ENCODE assay signal across 1 cellular context in the genomic region with DNA sequence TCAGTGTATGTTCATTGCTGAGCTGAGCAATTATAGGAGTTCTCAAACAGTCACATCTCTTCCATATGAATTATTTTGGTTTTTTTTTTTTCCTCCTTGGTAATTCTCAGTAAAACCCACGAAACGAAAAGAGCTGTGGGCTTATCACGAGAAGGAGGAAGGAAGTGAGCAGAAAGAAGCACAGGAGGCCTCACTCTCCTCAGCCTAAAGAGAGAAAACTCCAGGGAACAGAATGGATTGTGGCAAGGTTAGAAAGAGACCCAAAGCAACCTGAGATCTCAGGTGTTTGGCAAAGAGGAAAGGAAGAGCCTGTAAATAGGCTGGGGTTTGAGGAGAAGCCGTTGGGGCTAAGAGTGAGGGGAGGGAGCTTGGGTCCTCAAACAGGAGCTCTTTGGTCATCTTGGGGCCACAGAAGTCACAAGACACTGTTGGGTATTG.
TF ChIP-seq lines count a peak whose summit lies in the region.

No MANE protein-coding gene starts in this region.

TF ChIP-seq in K562, 482 proteins besides CTCF, POLR2A, EP300 and RAD21 (continued from another document and continues in another):
- TF ChIP-seq, protein P1, sequence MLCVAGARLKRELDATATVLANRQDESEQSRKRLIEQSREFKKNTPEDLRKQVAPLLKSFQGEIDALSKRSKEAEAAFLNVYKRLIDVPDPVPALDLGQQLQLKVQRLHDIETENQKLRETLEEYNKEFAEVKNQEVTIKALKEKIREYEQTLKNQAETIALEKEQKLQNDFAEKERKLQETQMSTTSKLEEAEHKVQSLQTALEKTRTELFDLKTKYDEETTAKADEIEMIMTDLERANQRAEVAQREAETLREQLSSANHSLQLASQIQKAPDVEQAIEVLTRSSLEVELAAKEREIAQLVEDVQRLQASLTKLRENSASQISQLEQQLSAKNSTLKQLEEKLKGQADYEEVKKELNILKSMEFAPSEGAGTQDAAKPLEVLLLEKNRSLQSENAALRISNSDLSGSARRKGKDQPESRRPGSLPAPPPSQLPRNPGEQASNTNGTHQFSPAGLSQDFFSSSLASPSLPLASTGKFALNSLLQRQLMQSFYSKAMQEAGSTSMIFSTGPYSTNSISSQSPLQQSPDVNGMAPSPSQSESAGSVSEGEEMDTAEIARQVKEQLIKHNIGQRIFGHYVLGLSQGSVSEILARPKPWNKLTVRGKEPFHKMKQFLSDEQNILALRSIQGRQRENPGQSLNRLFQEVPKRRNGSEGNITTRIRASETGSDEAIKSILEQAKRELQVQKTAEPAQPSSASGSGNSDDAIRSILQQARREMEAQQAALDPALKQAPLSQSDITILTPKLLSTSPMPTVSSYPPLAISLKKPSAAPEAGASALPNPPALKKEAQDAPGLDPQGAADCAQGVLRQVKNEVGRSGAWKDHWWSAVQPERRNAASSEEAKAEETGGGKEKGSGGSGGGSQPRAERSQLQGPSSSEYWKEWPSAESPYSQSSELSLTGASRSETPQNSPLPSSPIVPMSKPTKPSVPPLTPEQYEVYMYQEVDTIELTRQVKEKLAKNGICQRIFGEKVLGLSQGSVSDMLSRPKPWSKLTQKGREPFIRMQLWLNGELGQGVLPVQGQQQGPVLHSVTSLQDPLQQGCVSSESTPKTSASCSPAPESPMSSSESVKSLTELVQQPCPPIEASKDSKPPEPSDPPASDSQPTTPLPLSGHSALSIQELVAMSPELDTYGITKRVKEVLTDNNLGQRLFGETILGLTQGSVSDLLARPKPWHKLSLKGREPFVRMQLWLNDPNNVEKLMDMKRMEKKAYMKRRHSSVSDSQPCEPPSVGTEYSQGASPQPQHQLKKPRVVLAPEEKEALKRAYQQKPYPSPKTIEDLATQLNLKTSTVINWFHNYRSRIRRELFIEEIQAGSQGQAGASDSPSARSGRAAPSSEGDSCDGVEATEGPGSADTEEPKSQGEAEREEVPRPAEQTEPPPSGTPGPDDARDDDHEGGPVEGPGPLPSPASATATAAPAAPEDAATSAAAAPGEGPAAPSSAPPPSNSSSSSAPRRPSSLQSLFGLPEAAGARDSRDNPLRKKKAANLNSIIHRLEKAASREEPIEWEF (CRISPR knock-in tag; IDR thresholded peaks at IDR 0.05): no peak
- TF ChIP-seq, protein P2, sequence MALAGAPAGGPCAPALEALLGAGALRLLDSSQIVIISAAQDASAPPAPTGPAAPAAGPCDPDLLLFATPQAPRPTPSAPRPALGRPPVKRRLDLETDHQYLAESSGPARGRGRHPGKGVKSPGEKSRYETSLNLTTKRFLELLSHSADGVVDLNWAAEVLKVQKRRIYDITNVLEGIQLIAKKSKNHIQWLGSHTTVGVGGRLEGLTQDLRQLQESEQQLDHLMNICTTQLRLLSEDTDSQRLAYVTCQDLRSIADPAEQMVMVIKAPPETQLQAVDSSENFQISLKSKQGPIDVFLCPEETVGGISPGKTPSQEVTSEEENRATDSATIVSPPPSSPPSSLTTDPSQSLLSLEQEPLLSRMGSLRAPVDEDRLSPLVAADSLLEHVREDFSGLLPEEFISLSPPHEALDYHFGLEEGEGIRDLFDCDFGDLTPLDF (CRISPR knock-in tag; IDR thresholded peaks at IDR 0.05): no peak
- TF ChIP-seq, protein P3, sequence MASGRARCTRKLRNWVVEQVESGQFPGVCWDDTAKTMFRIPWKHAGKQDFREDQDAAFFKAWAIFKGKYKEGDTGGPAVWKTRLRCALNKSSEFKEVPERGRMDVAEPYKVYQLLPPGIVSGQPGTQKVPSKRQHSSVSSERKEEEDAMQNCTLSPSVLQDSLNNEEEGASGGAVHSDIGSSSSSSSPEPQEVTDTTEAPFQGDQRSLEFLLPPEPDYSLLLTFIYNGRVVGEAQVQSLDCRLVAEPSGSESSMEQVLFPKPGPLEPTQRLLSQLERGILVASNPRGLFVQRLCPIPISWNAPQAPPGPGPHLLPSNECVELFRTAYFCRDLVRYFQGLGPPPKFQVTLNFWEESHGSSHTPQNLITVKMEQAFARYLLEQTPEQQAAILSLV (tag; IDR thresholded peaks at IDR 0.05): no peak
- TF ChIP-seq MCM3 (IDR thresholded peaks at IDR 0.05) (no peak), RAD51 (IDR thresholded peaks at IDR 0.05; ENCODE audit: borderline replicate concordance, low read depth) (no peak), ZNF766 (CRISPR knock-in tag; conservative IDR thresholded peaks at IDR 0.05) (0 out of 2 replicates have a peak, but pooled peaks have one; percentile 47), ELF2 (CRISPR knock-in tag; IDR thresholded peaks at IDR 0.05) (no peak), SMARCA4 (IDR thresholded peaks at IDR 0.05) (peak; percentile 28; the same call in 1 of the 2 replicates), ZNF583 (CRISPR knock-in tag; IDR thresholded peaks at IDR 0.05) (peak; percentile 70; the same call in 1 of the 2 replicates), HNRNPUL1 (IDR thresholded peaks at IDR 0.05; ENCODE audit: low read length) (no peak), ZNF57 (CRISPR knock-in tag; IDR thresholded peaks at IDR 0.05) (0 out of 2 replicates have a peak, but pooled peaks have one; percentile 46), ETV1 (tag; conservative IDR thresholded peaks at IDR 0.05; ENCODE audit: low read depth) (peak; percentile 7; the same call in 1 of the 2 replicates), RBM25 (IDR thresholded peaks at IDR 0.05; ENCODE audit: low read depth, low read length, severe bottlenecking) (no peak), HMG20A (CRISPR knock-in tag; conservative IDR thresholded peaks at IDR 0.05) (no peak), FOXA3 (CRISPR knock-in tag; conservative IDR thresholded peaks at IDR 0.05 in 1 of 2, IDR thresholded peaks at IDR 0.05 in 1 of 2) (peak in 1 of 2 experiments; percentile 15; a peak in 1 of 4 replicates), ZBED1 (IDR thresholded peaks at IDR 0.05) (no peak), FUS (optimal IDR thresholded peaks at IDR 0.05; ENCODE audit: low read depth, low read length) (no peak), TRIM28 (IDR thresholded peaks at IDR 0.05) (no peak), CREBBP (IDR thresholded peaks at IDR 0.05; ENCODE audit: low read depth, low read length) (no peak), FOS (IDR thresholded peaks at IDR 0.05; ENCODE audit: extremely low read depth, insufficient read length) (no peak), SMAD4 (CRISPR knock-in tag; conservative IDR thresholded peaks at IDR 0.05) (no peak; the same call in 1 of the 2 replicates), GATAD2A (IDR thresholded peaks at IDR 0.05) (no peak)
- TF ChIP-seq, protein P4, sequence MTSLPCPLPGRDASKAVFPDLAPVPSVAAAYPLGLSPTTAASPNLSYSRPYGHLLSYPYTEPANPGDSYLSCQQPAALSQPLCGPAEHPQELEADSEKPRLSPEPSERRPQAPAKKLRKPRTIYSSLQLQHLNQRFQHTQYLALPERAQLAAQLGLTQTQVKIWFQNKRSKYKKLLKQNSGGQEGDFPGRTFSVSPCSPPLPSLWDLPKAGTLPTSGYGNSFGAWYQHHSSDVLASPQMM (CRISPR knock-in tag; IDR thresholded peaks at IDR 0.05): no peak
- TF ChIP-seq, protein P5, sequence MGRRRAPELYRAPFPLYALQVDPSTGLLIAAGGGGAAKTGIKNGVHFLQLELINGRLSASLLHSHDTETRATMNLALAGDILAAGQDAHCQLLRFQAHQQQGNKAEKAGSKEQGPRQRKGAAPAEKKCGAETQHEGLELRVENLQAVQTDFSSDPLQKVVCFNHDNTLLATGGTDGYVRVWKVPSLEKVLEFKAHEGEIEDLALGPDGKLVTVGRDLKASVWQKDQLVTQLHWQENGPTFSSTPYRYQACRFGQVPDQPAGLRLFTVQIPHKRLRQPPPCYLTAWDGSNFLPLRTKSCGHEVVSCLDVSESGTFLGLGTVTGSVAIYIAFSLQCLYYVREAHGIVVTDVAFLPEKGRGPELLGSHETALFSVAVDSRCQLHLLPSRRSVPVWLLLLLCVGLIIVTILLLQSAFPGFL (CRISPR knock-in tag; IDR thresholded peaks at IDR 0.05): no peak
- TF ChIP-seq, protein P6, sequence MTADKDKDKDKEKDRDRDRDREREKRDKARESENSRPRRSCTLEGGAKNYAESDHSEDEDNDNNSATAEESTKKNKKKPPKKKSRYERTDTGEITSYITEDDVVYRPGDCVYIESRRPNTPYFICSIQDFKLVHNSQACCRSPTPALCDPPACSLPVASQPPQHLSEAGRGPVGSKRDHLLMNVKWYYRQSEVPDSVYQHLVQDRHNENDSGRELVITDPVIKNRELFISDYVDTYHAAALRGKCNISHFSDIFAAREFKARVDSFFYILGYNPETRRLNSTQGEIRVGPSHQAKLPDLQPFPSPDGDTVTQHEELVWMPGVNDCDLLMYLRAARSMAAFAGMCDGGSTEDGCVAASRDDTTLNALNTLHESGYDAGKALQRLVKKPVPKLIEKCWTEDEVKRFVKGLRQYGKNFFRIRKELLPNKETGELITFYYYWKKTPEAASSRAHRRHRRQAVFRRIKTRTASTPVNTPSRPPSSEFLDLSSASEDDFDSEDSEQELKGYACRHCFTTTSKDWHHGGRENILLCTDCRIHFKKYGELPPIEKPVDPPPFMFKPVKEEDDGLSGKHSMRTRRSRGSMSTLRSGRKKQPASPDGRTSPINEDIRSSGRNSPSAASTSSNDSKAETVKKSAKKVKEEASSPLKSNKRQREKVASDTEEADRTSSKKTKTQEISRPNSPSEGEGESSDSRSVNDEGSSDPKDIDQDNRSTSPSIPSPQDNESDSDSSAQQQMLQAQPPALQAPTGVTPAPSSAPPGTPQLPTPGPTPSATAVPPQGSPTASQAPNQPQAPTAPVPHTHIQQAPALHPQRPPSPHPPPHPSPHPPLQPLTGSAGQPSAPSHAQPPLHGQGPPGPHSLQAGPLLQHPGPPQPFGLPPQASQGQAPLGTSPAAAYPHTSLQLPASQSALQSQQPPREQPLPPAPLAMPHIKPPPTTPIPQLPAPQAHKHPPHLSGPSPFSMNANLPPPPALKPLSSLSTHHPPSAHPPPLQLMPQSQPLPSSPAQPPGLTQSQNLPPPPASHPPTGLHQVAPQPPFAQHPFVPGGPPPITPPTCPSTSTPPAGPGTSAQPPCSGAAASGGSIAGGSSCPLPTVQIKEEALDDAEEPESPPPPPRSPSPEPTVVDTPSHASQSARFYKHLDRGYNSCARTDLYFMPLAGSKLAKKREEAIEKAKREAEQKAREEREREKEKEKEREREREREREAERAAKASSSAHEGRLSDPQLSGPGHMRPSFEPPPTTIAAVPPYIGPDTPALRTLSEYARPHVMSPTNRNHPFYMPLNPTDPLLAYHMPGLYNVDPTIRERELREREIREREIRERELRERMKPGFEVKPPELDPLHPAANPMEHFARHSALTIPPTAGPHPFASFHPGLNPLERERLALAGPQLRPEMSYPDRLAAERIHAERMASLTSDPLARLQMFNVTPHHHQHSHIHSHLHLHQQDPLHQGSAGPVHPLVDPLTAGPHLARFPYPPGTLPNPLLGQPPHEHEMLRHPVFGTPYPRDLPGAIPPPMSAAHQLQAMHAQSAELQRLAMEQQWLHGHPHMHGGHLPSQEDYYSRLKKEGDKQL (CRISPR knock-in tag; IDR thresholded peaks at IDR 0.05; ENCODE audit: borderline replicate concordance): no peak
- TF ChIP-seq, protein P7, sequence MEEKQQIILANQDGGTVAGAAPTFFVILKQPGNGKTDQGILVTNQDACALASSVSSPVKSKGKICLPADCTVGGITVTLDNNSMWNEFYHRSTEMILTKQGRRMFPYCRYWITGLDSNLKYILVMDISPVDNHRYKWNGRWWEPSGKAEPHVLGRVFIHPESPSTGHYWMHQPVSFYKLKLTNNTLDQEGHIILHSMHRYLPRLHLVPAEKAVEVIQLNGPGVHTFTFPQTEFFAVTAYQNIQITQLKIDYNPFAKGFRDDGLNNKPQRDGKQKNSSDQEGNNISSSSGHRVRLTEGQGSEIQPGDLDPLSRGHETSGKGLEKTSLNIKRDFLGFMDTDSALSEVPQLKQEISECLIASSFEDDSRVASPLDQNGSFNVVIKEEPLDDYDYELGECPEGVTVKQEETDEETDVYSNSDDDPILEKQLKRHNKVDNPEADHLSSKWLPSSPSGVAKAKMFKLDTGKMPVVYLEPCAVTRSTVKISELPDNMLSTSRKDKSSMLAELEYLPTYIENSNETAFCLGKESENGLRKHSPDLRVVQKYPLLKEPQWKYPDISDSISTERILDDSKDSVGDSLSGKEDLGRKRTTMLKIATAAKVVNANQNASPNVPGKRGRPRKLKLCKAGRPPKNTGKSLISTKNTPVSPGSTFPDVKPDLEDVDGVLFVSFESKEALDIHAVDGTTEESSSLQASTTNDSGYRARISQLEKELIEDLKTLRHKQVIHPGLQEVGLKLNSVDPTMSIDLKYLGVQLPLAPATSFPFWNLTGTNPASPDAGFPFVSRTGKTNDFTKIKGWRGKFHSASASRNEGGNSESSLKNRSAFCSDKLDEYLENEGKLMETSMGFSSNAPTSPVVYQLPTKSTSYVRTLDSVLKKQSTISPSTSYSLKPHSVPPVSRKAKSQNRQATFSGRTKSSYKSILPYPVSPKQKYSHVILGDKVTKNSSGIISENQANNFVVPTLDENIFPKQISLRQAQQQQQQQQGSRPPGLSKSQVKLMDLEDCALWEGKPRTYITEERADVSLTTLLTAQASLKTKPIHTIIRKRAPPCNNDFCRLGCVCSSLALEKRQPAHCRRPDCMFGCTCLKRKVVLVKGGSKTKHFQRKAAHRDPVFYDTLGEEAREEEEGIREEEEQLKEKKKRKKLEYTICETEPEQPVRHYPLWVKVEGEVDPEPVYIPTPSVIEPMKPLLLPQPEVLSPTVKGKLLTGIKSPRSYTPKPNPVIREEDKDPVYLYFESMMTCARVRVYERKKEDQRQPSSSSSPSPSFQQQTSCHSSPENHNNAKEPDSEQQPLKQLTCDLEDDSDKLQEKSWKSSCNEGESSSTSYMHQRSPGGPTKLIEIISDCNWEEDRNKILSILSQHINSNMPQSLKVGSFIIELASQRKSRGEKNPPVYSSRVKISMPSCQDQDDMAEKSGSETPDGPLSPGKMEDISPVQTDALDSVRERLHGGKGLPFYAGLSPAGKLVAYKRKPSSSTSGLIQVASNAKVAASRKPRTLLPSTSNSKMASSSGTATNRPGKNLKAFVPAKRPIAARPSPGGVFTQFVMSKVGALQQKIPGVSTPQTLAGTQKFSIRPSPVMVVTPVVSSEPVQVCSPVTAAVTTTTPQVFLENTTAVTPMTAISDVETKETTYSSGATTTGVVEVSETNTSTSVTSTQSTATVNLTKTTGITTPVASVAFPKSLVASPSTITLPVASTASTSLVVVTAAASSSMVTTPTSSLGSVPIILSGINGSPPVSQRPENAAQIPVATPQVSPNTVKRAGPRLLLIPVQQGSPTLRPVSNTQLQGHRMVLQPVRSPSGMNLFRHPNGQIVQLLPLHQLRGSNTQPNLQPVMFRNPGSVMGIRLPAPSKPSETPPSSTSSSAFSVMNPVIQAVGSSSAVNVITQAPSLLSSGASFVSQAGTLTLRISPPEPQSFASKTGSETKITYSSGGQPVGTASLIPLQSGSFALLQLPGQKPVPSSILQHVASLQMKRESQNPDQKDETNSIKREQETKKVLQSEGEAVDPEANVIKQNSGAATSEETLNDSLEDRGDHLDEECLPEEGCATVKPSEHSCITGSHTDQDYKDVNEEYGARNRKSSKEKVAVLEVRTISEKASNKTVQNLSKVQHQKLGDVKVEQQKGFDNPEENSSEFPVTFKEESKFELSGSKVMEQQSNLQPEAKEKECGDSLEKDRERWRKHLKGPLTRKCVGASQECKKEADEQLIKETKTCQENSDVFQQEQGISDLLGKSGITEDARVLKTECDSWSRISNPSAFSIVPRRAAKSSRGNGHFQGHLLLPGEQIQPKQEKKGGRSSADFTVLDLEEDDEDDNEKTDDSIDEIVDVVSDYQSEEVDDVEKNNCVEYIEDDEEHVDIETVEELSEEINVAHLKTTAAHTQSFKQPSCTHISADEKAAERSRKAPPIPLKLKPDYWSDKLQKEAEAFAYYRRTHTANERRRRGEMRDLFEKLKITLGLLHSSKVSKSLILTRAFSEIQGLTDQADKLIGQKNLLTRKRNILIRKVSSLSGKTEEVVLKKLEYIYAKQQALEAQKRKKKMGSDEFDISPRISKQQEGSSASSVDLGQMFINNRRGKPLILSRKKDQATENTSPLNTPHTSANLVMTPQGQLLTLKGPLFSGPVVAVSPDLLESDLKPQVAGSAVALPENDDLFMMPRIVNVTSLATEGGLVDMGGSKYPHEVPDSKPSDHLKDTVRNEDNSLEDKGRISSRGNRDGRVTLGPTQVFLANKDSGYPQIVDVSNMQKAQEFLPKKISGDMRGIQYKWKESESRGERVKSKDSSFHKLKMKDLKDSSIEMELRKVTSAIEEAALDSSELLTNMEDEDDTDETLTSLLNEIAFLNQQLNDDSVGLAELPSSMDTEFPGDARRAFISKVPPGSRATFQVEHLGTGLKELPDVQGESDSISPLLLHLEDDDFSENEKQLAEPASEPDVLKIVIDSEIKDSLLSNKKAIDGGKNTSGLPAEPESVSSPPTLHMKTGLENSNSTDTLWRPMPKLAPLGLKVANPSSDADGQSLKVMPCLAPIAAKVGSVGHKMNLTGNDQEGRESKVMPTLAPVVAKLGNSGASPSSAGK (IDR thresholded peaks at IDR 0.05): no peak
